In the genomic region with DNA sequence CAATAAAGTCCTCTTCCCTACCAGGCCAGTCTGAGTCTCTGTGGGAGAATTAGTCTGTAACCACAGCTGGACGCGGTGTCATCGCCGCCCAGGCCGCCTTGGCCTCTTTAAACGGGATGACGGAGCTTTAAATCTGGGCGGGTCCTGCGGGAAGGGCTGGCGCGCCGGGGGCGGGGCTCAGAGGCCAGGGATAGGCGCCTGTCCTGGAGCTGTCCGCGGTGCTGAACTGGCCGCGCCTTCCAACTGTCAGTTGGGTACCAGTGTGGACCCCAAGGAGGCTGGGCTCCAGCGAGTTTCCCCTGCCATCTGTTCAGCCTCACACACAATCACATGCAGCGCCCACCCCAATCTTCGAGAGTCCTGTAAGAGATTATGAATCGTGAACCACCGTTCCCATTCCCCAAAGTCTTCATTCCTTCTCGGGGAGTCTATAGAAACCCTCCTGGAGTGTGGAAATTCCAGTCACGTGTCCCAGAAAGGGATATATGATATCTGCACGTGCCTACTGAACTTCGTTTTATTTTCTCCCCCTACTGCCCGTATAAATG, we compare ENCODE assay signal across 9 cellular contexts. TPM values are rescaled to one million over a fixed set of nuclear protein-coding genes. Genes with fewer than 3 reads are reported as not detected.
DNase-seq lines count a peak whose midpoint lies in the region; ATAC-seq and TF ChIP-seq lines count a peak whose summit lies in the region.
"Had no signal": no experiment of that assay in that cellular context is flagged by ENCODE, and none has a peak within 500 bp of the region (broad histone marks: within the 10 kb centered on the region; RNA-seq: fewer than 3 reads in every experiment).

No MANE protein-coding gene starts in this region.

- H3K4me3 ChIP-seq in NT2/D1 (ENCODE audit: insufficient read length, low read depth), result no peak overlapping the region

- no peaks in the 10 kb centered on the region for H3K9me3 Mint-ChIP-seq in endothelial cell (ENCODE audit: unreplicated experiment)
- H3K9me3 Mint-ChIP-seq: memory B cell had no signal

- no peak overlapping the region for H3K9ac ChIP-seq in NT2/D1 (ENCODE audit: insufficient read length, low read depth)

- no peaks in the 10 kb centered on the region for H3K36me3 Mint-ChIP-seq in endothelial cell (ENCODE audit: low read depth, unreplicated experiment)

- H3K27me3 ChIP-seq in NT2/D1 (ENCODE audit: insufficient read depth, insufficient read length), result no peaks in the 10 kb centered on the region

- peaks cover 9% of the 10 kb centered on the region for H3K27me3 Mint-ChIP-seq in endothelial cell (ENCODE audit: unreplicated experiment)

- H3K36me3 ChIP-seq in NT2/D1 (ENCODE audit: insufficient read depth, insufficient read length, low read length), result peaks cover 5% of the 10 kb centered on the region

- no peak overlapping the region for H3K4me3 Mint-ChIP-seq in endothelial cell (ENCODE audit: unreplicated experiment)
- H3K4me3 Mint-ChIP-seq: memory B cell had no signal

- DNase-seq in ACHN (peak; percentile 87), GOT3 (lab: John Stamatoyannopoulos, UW) (peak; percentile 73), NT2/D1 (ENCODE audit: low read depth, low spot score) (peak; percentile 69), activated T-cell treated with anti-CD3 and anti-CD28 coated beads for 24 hours (ENCODE audit: low read depth) (peak; percentile 65), endothelial cell (ENCODE audit: low spot score) (peak; percentile 94), midbrain (lab: John Stamatoyannopoulos, UW) (peak; percentile 83)
- DNase-seq in stimulated activated naive CD4-positive, alpha-beta T cell treated with Interleukin-2 at 50 U/mL for 16 hours (lab: John Stamatoyannopoulos, UW), result peak; percentile 74

- H3K9me3 ChIP-seq in NT2/D1 (ENCODE audit: insufficient read depth, low read length), result no peaks in the 10 kb centered on the region

- ATAC-seq in GM19328 (IDR thresholded peaks at IDR 0.05; ENCODE audit: unreplicated experiment), result no peak

- no peak overlapping the region for H3K27ac Mint-ChIP-seq in endothelial cell (ENCODE audit: unreplicated experiment)
- H3K27ac Mint-ChIP-seq: memory B cell had no signal

- no peaks in the 10 kb centered on the region for H3K4me1 ChIP-seq in NT2/D1 (ENCODE audit: insufficient read depth, insufficient read length)

- no peaks in the 10 kb centered on the region for H3K4me1 Mint-ChIP-seq in endothelial cell (ENCODE audit: unreplicated experiment)

- in situ Hi-C loops in ACHN (cut with HindIII; ENCODE audit: low pct_ligation_motif_present, low pct_unique_long_range_greater_than_20kb, low sequenced_read_pairs), result no loop called here

- TF ChIP-seq CTCF in endothelial cell (IDR thresholded peaks at IDR 0.05; ENCODE audit: unreplicated experiment), result no peak

RNA-seq across cellular contexts. Expression of gene APLP1, which starts 11.5 kb away (rescaled TPM):
- 11.5 TPM for total RNA-seq in endothelial cell (ENCODE audit: unreplicated experiment)

RNA-seq across cellular contexts. Expression of gene NFKBID, which starts 20.5 kb away (rescaled TPM):
- 13.0 TPM for total RNA-seq in endothelial cell (ENCODE audit: unreplicated experiment)

RNA-seq across cellular contexts. Expression of gene HCST, which starts 22.5 kb away (rescaled TPM):
- total RNA-seq in endothelial cell (ENCODE audit: unreplicated experiment), result 0.95 TPM

RNA-seq across cellular contexts. Expression of gene KIRREL2, which starts 23.1 kb away (rescaled TPM):
- 1.8 TPM for total RNA-seq in endothelial cell (ENCODE audit: unreplicated experiment)

RNA-seq across cellular contexts. Expression of gene NPHS1, which starts 27.5 kb away (rescaled TPM):
- total RNA-seq in endothelial cell (ENCODE audit: unreplicated experiment), result not detected
